Comparison of ENCODE assay signal across 14 cellular contexts in the genomic region with DNA sequence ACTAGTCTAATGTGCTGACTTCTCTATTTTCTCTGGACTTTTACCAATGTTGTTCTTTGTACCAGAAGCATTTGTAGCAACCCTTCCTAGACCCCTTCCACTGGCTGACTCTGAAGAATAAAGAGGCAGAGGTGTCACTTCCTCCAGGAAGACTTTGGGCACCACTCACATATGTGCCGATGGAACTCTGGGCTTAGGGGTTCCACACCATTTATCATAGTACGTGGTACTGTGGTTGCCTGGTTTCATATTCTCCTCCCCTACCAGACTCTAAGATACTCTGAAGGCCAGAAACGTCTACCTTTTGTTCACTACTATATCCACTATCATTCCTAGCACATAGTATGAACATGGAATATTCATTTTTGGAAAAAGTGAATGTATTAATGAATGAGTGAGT.
"Had no signal": no experiment of that assay in that cellular context is flagged by ENCODE, and none has a peak within 500 bp of the region (broad histone marks: within the 10 kb centered on the region; RNA-seq: fewer than 3 reads in every experiment).

No MANE protein-coding gene starts in this region.

- DNase-seq: Karpas-422, KG1, MM.1S, NCI-H1092 treated with DMSO at 0.1 percent for 48 hours, NCI-H1436, NCI-H187, NCI-H2029, NCI-H2081 treated with DMSO at 0.1 percent for 48 hours, NCI-H2227 treated with DMSO at 0.1 percent for 48 hours, NCI-H524, NCI-H774, PC-3, SHP77 had no signal

- H3K27ac ChIP-seq: RWPE1 had no signal
